ENCODE assay signal across 16 cellular contexts in genomic region chr7:77627307-77627671, GRCh38.
DNase-seq lines count a peak whose midpoint lies in the region; ATAC-seq and TF ChIP-seq lines count a peak whose summit lies in the region.
"Had no signal": no experiment of that assay in that cellular context is flagged by ENCODE, and none has a peak within 500 bp of the region (broad histone marks: within the 10 kb centered on the region; RNA-seq: fewer than 3 reads in every experiment).

No MANE protein-coding gene starts in this region.

- H3K4me1 Mint-ChIP-seq in brain (peaks cover 7% of the 10 kb centered on the region), mesothelial cell of epicardium (no peaks in the 10 kb centered on the region)
- H3K4me1 Mint-ChIP-seq: activated naive CD4-positive, alpha-beta T cell treated with anti-CD3 and anti-CD28 coated beads, Interleukin-2, amount 50 U/mL, for 24 hours had no signal

- H3K4me3 Mint-ChIP-seq in brain (no peak overlapping the region), mesothelial cell of epicardium (no peak overlapping the region)
- H3K4me3 Mint-ChIP-seq: activated CD4-positive, alpha-beta T cell treated with anti-CD3 and anti-CD28 coated beads, Interleukin-2, amount 10 ng/mL, durations not matched to agents 24 days and 14 days; activated naive CD4-positive, alpha-beta T cell treated with anti-CD3 and anti-CD28 coated beads, Interleukin-2, amount 50 U/mL, for 24 hours had no signal

- no peaks in the 10 kb centered on the region for H3K27me3 Mint-ChIP-seq in brain
- H3K27me3 Mint-ChIP-seq in mesothelial cell of epicardium (ENCODE audit: low read depth), result no peaks in the 10 kb centered on the region
- H3K27me3 Mint-ChIP-seq: activated CD4-positive, alpha-beta T cell treated with anti-CD3 and anti-CD28 coated beads, Interleukin-2, amount 10 ng/mL, durations not matched to agents 24 days and 14 days; activated naive CD4-positive, alpha-beta T cell treated with anti-CD3 and anti-CD28 coated beads, Interleukin-2, amount 50 U/mL, for 24 hours had no signal

- no peaks in the 10 kb centered on the region for H3K4me1 ChIP-seq in GM23248 (ENCODE audit: insufficient read depth)
- H3K4me1 ChIP-seq: BE2C, left ventricle myocardium inferior had no signal

- no peaks in the 10 kb centered on the region for H3K9me3 Mint-ChIP-seq in brain
- no peaks in the 10 kb centered on the region for H3K9me3 Mint-ChIP-seq in mesothelial cell of epicardium
- H3K9me3 Mint-ChIP-seq: activated CD4-positive, alpha-beta T cell treated with anti-CD3 and anti-CD28 coated beads, Interleukin-2, amount 10 ng/mL, durations not matched to agents 24 days and 14 days; activated naive CD4-positive, alpha-beta T cell treated with anti-CD3 and anti-CD28 coated beads, Interleukin-2, amount 50 U/mL, for 24 hours had no signal

- no peak overlapping the region for H3K9ac ChIP-seq in GM23248
- H3K9ac ChIP-seq: KMS-11 had no signal

- H3K27ac ChIP-seq in GM23248, result no peak overlapping the region
- H3K27ac ChIP-seq: KMS-11, left ventricle myocardium inferior had no signal

- peak overlapping the region in 3 of 5 experiments; percentile 20 to 94 (median 39) for H3K27ac Mint-ChIP-seq in brain
- H3K27ac Mint-ChIP-seq in mesothelial cell of epicardium, result peak overlapping the region; percentile 19
- H3K27ac Mint-ChIP-seq: activated CD4-positive, alpha-beta T cell treated with anti-CD3 and anti-CD28 coated beads, Interleukin-2, amount 10 ng/mL, durations not matched to agents 24 days and 14 days; activated naive CD4-positive, alpha-beta T cell treated with anti-CD3 and anti-CD28 coated beads, Interleukin-2, amount 50 U/mL, for 24 hours had no signal

- no peaks in the 10 kb centered on the region for H3K9me3 ChIP-seq in GM23248 (ENCODE audit: low read depth)
- H3K9me3 ChIP-seq: BE2C, left ventricle myocardium inferior had no signal

- no peaks in the 10 kb centered on the region for H3K27me3 ChIP-seq in GM23248 (replicated peaks; ENCODE audit: insufficient read depth)
- H3K27me3 ChIP-seq: BE2C had no signal

- no peaks in the 10 kb centered on the region for H3K9me2 ChIP-seq in GM23248 (ENCODE audit: insufficient read depth)

- peaks cover 88% of the 10 kb centered on the region for H3K79me2 ChIP-seq in GM23248 (ENCODE audit: insufficient read depth)

- H3K36me3 ChIP-seq in GM23248 (ENCODE audit: low read depth), result peaks cover 59% of the 10 kb centered on the region

- peaks cover 61% of the 10 kb centered on the region for H3K36me3 Mint-ChIP-seq in brain
- H3K36me3 Mint-ChIP-seq in mesothelial cell of epicardium, result peaks cover 26% of the 10 kb centered on the region

- in situ Hi-C loops in GM23248 (cut with MboI), result no loop called here

- TF ChIP-seq CTCF in brain (conservative IDR thresholded peaks at IDR 0.05) (no peak), mesothelial cell of epicardium (IDR thresholded peaks at IDR 0.05; ENCODE audit: unreplicated experiment) (no peak)

- no peak overlapping the region for H3K4me3 ChIP-seq in GM23248
- H3K4me3 ChIP-seq: left ventricle myocardium inferior had no signal

- DNase-seq in AG08396 (ENCODE audit: low spot score) (peak; percentile 20), GM23248 (peak; percentile 31), mesothelial cell of epicardium (ENCODE audit: low spot score in 2 of 2, unreplicated experiment in 2 of 2) (no peak)
- DNase-seq in activated naive CD4-positive, alpha-beta T cell treated with Interleukin-2 at 50 U/mL for 16 hours, result no peak
- DNase-seq: activated CD4-positive, alpha-beta T cell treated with anti-CD3 and anti-CD28 coated beads, Interleukin-2, amount 10 ng/mL, durations not matched to agents 24 days and 14 days; BE2C; left ventricle myocardium inferior; NCI-H1092 treated with DMSO at 0.1 percent for 48 hours; RPMI8226; stimulated activated CD4-positive, alpha-beta T cell treated with anti-CD3 and anti-CD28 coated beads, Interleukin-1b, Interleukin-23, amount 100 ng/mL, for 48 hours had no signal

- no peak overlapping the region for H3K4me2 ChIP-seq in GM23248 (ENCODE audit: unreplicated experiment)
- H3K4me2 ChIP-seq: KMS-11 had no signal

- no peak overlapping the region for H2AFZ ChIP-seq in GM23248

- no peak for ATAC-seq in HG02763 (IDR thresholded peaks at IDR 0.05; ENCODE audit: unreplicated experiment)
- ATAC-seq in GM21515 (IDR thresholded peaks at IDR 0.05; ENCODE audit: unreplicated experiment), result no peak
- ATAC-seq: sciatic nerve had no signal

- peaks cover 31% of the 10 kb centered on the region for H3F3A ChIP-seq in GM23248 (ENCODE audit: insufficient read depth)

- no peaks in the 10 kb centered on the region for H4K20me1 ChIP-seq in GM23248 (ENCODE audit: insufficient read depth)

Comparison
In these comparisons a context has a peak if more than half of its experiments do, and no peak if none do; other contexts are left out.
1. DNase-seq: peak in AG08396 (single experiment) and GM23248 (single experiment); none in mesothelial cell of epicardium (0 of 2) and activated naive CD4-positive, alpha-beta T cell treated with Interleukin-2 at 50 U/mL for 16 hours (single experiment).